7 cellular contexts compared by ENCODE assay signal in the genomic region with DNA sequence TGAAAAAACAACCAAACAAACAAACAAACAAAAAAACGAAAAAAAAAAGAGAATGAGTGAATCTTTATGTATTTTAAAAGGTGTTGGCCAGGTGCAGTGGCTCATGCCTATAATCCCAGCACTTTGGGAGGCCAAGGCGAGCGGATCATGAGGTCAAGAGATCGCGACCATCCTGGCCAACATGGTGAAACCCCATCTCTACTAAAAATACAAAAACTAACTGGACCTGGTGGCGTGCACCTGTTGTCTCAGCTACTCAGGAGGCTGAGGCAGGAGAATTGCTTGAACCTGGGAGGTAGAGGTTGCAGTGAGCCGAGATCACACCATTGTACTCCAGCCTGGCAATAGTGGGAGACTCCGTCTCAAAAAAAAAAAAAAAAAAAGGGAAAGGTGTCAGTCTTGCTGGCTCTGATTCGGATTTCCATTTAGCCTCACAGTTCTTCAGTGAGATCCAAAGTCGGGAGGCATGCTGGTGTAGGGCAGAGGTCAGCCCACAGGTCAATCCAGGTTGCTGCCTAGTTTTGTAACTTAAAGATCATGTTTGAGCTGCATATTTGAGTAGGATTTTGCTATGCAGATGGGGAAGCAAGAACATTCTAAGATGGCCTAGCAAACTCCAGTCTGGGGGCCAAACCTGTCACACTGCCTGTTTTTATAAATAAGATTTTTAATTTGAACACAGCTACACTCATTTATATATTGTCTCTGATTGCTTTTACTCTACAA.
A peak's percentile ranks its signal among the peaks of the same experiment; 100 is the strongest.
DNase-seq lines count a peak whose midpoint lies in the region; ATAC-seq, FAIRE-seq and TF ChIP-seq lines count a peak whose summit lies in the region.
"Not testable (repeated sequence)": the region's sequence is repeated elsewhere in the genome, so short reads cannot be mapped to it uniquely, and the experiment has no call there.

No MANE protein-coding gene starts in this region.

- peak overlapping the region; percentile 92 for H3K9ac ChIP-seq in astrocyte (ENCODE audit: low read length)

- H3K4me2 ChIP-seq in astrocyte (ENCODE audit: low read length) = peak overlapping the region; percentile 78

- not testable (repeated sequence) for H3K4me3 ChIP-seq in HEK293 (ENCODE audit: low read depth, low read length); SJSA1; astrocyte (ENCODE audit: insufficient read depth, low read depth, low read length); left lung; stomach

- not testable (repeated sequence) for H3K4me3 Mint-ChIP-seq in astrocyte (ENCODE audit: unreplicated experiment)
- peak overlapping the region; percentile 33 for H3K4me3 Mint-ChIP-seq in osteocyte (ENCODE audit: unreplicated experiment)

- FAIRE-seq in astrocyte (lab: Jason Lieb, UNC) = not testable (repeated sequence)

- WGBS in stomach, 5 donors = 75 to 84% (median 80%) methylated on average over 10 of the region's 10 CpGs

- POLR2A ChIA-PET in HEK293 (lab: Yijun Ruan, JAX) = interaction anchor here (1.0 kb wide), 1 partner anchor 33 kb away, joined by 3 read pairs; no protein-coding TSS in a partner anchor

- not testable (repeated sequence) for H4K20me1 ChIP-seq in astrocyte (ENCODE audit: insufficient read depth, low read length)

- not testable (repeated sequence) for TF ChIP-seq EP300 in stomach (IDR thresholded peaks at IDR 0.05)

- DNase-seq in SJSA1 (ENCODE audit: low read depth in 1 of 2, low spot score in 2 of 2); astrocyte (ENCODE audit: low read depth); epithelial cell of prostate (ENCODE audit: low read depth, low spot score); left lung; osteocyte (ENCODE audit: extremely low spot score, unreplicated experiment); stomach: not testable (repeated sequence)

- CTCF ChIA-PET in HEK293 (lab: Yijun Ruan, JAX) = interaction anchor here (0.6 kb wide), 2 partner anchors 118 to 571 kb away, joined by 4 to 6 read pairs; no protein-coding TSS in a partner anchor

- not testable (repeated sequence) for H3K4me1 ChIP-seq in HEK293 (ENCODE audit: control insufficient read depth, insufficient read depth, low read length); left lung
- H3K4me1 ChIP-seq in SJSA1 (replicated peaks) = peaks cover 44% of the 10 kb centered on the region
- H3K4me1 ChIP-seq in astrocyte (ENCODE audit: insufficient read depth, low read length) = peaks cover 23% of the 10 kb centered on the region
- H3K4me1 ChIP-seq in stomach = peaks cover 0 to 31% (median 11%) of the 10 kb centered on the region in 4 donors

- not testable (repeated sequence) for TF ChIP-seq POLR2A in stomach (IDR thresholded peaks at IDR 0.05)

- H3K27ac ChIP-seq in HEK293 (ENCODE audit: extremely low read depth, low read depth, low read length) = not testable (repeated sequence)
- peak overlapping the region; percentile 100 for H3K27ac ChIP-seq in SJSA1
- peak overlapping the region; percentile 100 for H3K27ac ChIP-seq in astrocyte (ENCODE audit: low read depth, low read length)
- H3K27ac ChIP-seq in epithelial cell of prostate = peak overlapping the region; percentile 84
- peak overlapping the region; percentile 18 to 54 for H3K27ac ChIP-seq in left lung
- peak overlapping the region in 4 of 5 donors; percentile 2 to 61 (median 34) for H3K27ac ChIP-seq in stomach

- not testable (repeated sequence) for H3K36me3 Mint-ChIP-seq in astrocyte (ENCODE audit: low read depth, unreplicated experiment); osteocyte (ENCODE audit: unreplicated experiment)

- not testable (repeated sequence) for ATAC-seq in left lung

- not testable (repeated sequence) for H3K79me2 ChIP-seq in astrocyte (ENCODE audit: insufficient read depth, low read length)

- not testable (repeated sequence) for H3K27me3 ChIP-seq in SJSA1 (replicated peaks); astrocyte (ENCODE audit: insufficient read depth, low read length); left lung; stomach

- intact Hi-C loops in left lung (cut with DNase I); stomach (cut with DNase I; ENCODE audit: low total_unique reads): not testable (repeated sequence)

- H3K27me3 Mint-ChIP-seq in astrocyte (ENCODE audit: low read depth, unreplicated experiment); osteocyte (ENCODE audit: unreplicated experiment): not testable (repeated sequence)

- H3K4me1 Mint-ChIP-seq in astrocyte (ENCODE audit: low read depth, unreplicated experiment) = peaks cover 29% of the 10 kb centered on the region
- H3K4me1 Mint-ChIP-seq in osteocyte (ENCODE audit: unreplicated experiment) = peaks cover 58% of the 10 kb centered on the region

- not testable (repeated sequence) for H2AFZ ChIP-seq in astrocyte (ENCODE audit: low read depth, low read length)

- not testable (repeated sequence) for H3K36me3 ChIP-seq in HEK293 (ENCODE audit: control insufficient read depth in 2 of 2, insufficient read depth in 1 of 2, low read length in 2 of 2); SJSA1; astrocyte (ENCODE audit: insufficient read depth, low read length); left lung; stomach

- not testable (repeated sequence) for H3K9me3 Mint-ChIP-seq in astrocyte (ENCODE audit: unreplicated experiment); osteocyte (ENCODE audit: unreplicated experiment)

- H3K9me3 ChIP-seq in HEK293 (ENCODE audit: control insufficient read depth, insufficient read depth, low read depth, low read length); SJSA1 (replicated peaks); astrocyte (ENCODE audit: insufficient read depth, low read depth, low read length); left lung; stomach: not testable (repeated sequence)

- not testable (repeated sequence) for TF ChIP-seq CTCF in HEK293 (tag by site-specific recombination; IDR thresholded peaks at IDR 0.05); astrocyte (IDR thresholded peaks at IDR 0.05; ENCODE audit: insufficient read depth, low read depth, low read length); left lung (IDR thresholded peaks at IDR 0.05); osteocyte (IDR thresholded peaks at IDR 0.05); stomach (IDR thresholded peaks at IDR 0.05)

- H3K27ac Mint-ChIP-seq in astrocyte (ENCODE audit: unreplicated experiment) = peak overlapping the region; percentile 99
- H3K27ac Mint-ChIP-seq in osteocyte (ENCODE audit: unreplicated experiment) = peak overlapping the region; percentile 96

TF ChIP-seq in HEK293, 187 proteins besides CTCF, POLR2A, EP300 and RAD21:
- 0 out of 2 replicates have a peak, but pooled peaks have one; percentile 10 for TF ChIP-seq SCRT2 (tag by site-specific recombination; IDR thresholded peaks at IDR 0.05)
TF ChIP-seq in HEK293: peak in this region for 1; not testable (repeated sequence) for 186.
